Comparison of ENCODE assay signal across 14 cellular contexts in the genomic region with DNA sequence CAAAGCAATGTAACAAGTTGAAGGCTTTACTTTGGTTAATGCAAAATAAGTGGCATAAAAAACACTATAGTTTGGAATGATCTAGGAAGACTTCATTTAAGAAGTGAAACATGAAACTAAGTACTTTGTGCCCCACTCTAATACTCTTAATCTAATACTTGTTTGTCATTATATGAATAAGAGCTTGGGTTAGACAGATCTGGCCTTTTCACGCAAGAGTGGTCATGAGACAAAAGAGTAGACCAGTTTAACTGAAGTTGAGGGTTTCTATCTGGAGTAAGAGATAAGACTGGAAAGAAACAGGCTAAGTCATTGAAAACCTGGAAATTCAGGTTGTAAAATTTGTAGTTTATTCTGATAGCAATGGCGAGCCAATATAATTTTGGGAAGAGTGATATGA. TPM values are rescaled to one million over a fixed set of nuclear protein-coding genes. Genes with fewer than 3 reads are reported as not detected.
DNase-seq lines count a peak whose midpoint lies in the region; ATAC-seq and FAIRE-seq lines count a peak whose summit lies in the region.
"Had no signal": no experiment of that assay in that cellular context is flagged by ENCODE, and none has a peak within 500 bp of the region (broad histone marks: within the 10 kb centered on the region; RNA-seq: fewer than 3 reads in every experiment).

No MANE protein-coding gene starts in this region.

- peak; percentile 69 for FAIRE-seq in RCC 7860 (lab: Jason Lieb, UNC)
- FAIRE-seq: colon had no signal

- DNase-seq in Caki2 (ENCODE audit: low read depth) (peak; percentile 19), RCC 7860 (ENCODE audit: low spot score) (no peak), iPS-NIHi7 (ENCODE audit: extremely low spot score) (no peak)
- no peak for DNase-seq in stimulated activated CD4-positive, alpha-beta T cell treated with anti-CD3 and anti-CD28 coated beads, Interleukin-4, amount 100 ng/mL, for 24 hours
- DNase-seq: activated naive CD4-positive, alpha-beta T cell treated with anti-CD3 and anti-CD28 coated beads for 36 hours; naive B cell; NCI-H446; upper lobe of right lung had no signal

- in situ Hi-C loops in Caki2 (cut with HindIII; ENCODE audit: low pct_unique_long_range_greater_than_20kb, low sequenced_read_pairs): no loop called here

- peak; percentile 52 for ATAC-seq in GM18870 (IDR thresholded peaks at IDR 0.05; ENCODE audit: unreplicated experiment)
- ATAC-seq in HG02981 (IDR thresholded peaks at IDR 0.05; ENCODE audit: unreplicated experiment): peak; percentile 33
- ATAC-seq in HG03135 (IDR thresholded peaks at IDR 0.05; ENCODE audit: unreplicated experiment): no peak
- ATAC-seq in GM18520 (IDR thresholded peaks at IDR 0.05; ENCODE audit: unreplicated experiment): no peak
- ATAC-seq: activated CD4-positive, CD25-positive, alpha-beta regulatory T cell treated with anti-CD3 and anti-CD28 coated beads, Interleukin-2, amount 50 U/mL, for 24 hours; upper lobe of right lung had no signal

RNA-seq across cellular contexts. Expression of a gene that starts 2.8 kb away (rescaled TPM):
- 22.9 and 25.8 TPM in 2 replicates for total RNA-seq in Caki2 (2014; rRNA removed; shearing (Covaris generic); ENCODE audit: low replicate concordance)

Comparison
In these comparisons a context has a peak if more than half of its experiments do, and no peak if none do; other contexts are left out.
1. ATAC-seq: peak in GM18870 (single experiment) and HG02981 (single experiment); none in HG03135 (single experiment) and GM18520 (single experiment).